Comparison of ENCODE assay signal across 33 cellular contexts in genomic region chr2:29100564-29100963, GRCh38. TPM values are rescaled to one million over a fixed set of nuclear protein-coding genes. Genes with fewer than 3 reads are reported as not detected.
"Had no signal": no experiment of that assay in that cellular context is flagged by ENCODE, and none has a peak within 500 bp of the region (broad histone marks: within the 10 kb centered on the region; RNA-seq: fewer than 3 reads in every experiment).

No MANE protein-coding gene starts in this region.

- H3K36me3 Mint-ChIP-seq: natural killer cell; neural progenitor cell; stimulated activated memory B cell treated with anti-CD40 and anti-IgM and Interleukin-4, amounts not matched to agents 10 μg/mL and 1 μg/mL and 100 μg/mL, for 72 hours; type B pancreatic cell had no signal

- H3K79me2 ChIP-seq: parathyroid adenoma had no signal

- H3K4me3 ChIP-seq: neural progenitor cell, ovary, psoas muscle, skin epidermis, smooth muscle cell, spleen, suprapubic skin, testis, tibial artery, transverse colon, upper lobe of right lung, vagina had no signal

- H3K27ac ChIP-seq: neural progenitor cell, ovary, parathyroid adenoma, psoas muscle, skin epidermis, spleen, suprapubic skin, testis, tibial artery, transverse colon, upper lobe of right lung, vagina had no signal

- H3K36me3 ChIP-seq: neural progenitor cell, ovary, spleen, suprapubic skin, tibial artery, transverse colon, upper lobe of right lung, vagina had no signal

- ATAC-seq: natural killer cell; psoas muscle; right cardiac atrium; sciatic nerve; stimulated activated memory B cell treated with anti-CD40 and anti-IgM and Interleukin-4, amounts not matched to agents 10 μg/mL and 1 μg/mL and 100 μg/mL, for 72 hours; stimulated activated naive CD8-positive, alpha-beta T cell treated with anti-CD3 and anti-CD28 coated beads, Interleukin-15, amount 100 ng/mL, for 72 hours; stimulated activated naive CD8-positive, alpha-beta T cell treated with anti-CD3 and anti-CD28 coated beads, Interleukin-15, Interleukin-2, amounts not matched to agents 100 U/mL and 50 U/mL, for 24 hours; upper lobe of right lung had no signal

- H3K4me1 Mint-ChIP-seq: nephron; stimulated activated memory B cell treated with anti-CD40 and anti-IgM and Interleukin-4, amounts not matched to agents 10 μg/mL and 1 μg/mL and 100 μg/mL, for 72 hours; stimulated activated naive CD8-positive, alpha-beta T cell treated with anti-CD3 and anti-CD28 coated beads, Interleukin-15, amount 100 ng/mL, for 72 hours had no signal

- H3K4me3 Mint-ChIP-seq: natural killer cell; nephron; neural progenitor cell; stimulated activated memory B cell treated with anti-CD40 and anti-IgM and Interleukin-4, amounts not matched to agents 10 μg/mL and 1 μg/mL and 100 μg/mL, for 72 hours; stimulated activated naive CD8-positive, alpha-beta T cell treated with anti-CD3 and anti-CD28 coated beads, Interleukin-15, amount 100 ng/mL, for 72 hours; type B pancreatic cell had no signal

- H3K27me3 Mint-ChIP-seq: progenitor cell of endocrine pancreas; stimulated activated memory B cell treated with anti-CD40 and anti-IgM and Interleukin-4, amounts not matched to agents 10 μg/mL and 1 μg/mL and 100 μg/mL, for 72 hours; stimulated activated naive CD8-positive, alpha-beta T cell treated with anti-CD3 and anti-CD28 coated beads, Interleukin-15, amount 100 ng/mL, for 72 hours; type B pancreatic cell had no signal

- H2AFZ ChIP-seq: neural progenitor cell, parathyroid adenoma had no signal

- DNase-seq: natural killer cell; occipital lobe; ovary; psoas muscle; right cardiac atrium; spleen; stimulated activated CD4-positive, alpha-beta T cell treated with anti-CD3 and anti-CD28 coated beads, Interleukin-12 subunit alpha, Interleukin-12 subunit beta, amount 100 ng/mL, for 4 hours; stimulated activated CD4-positive, alpha-beta T cell treated with anti-CD3 and anti-CD28 coated beads, Interleukin-1b, Interleukin-23, amount 100 ng/mL, for 48 hours; stimulated activated CD4-positive, alpha-beta T cell treated with anti-CD3 and anti-CD28 coated beads, Interleukin-4, amount 100 ng/mL, for 1 hour; stimulated activated CD4-positive, alpha-beta T cell treated with anti-CD3 and anti-CD28 coated beads, Interleukin-4, amount 100 ng/mL, for 4 hours; stimulated activated CD8-positive, alpha-beta memory T cell treated with anti-CD3 and anti-CD28 coated beads, Interleukin-4, amount 100 ng/mL, for 48 hours; stimulated activated naive CD4-positive, alpha-beta T cell; stimulated activated naive CD8-positive, alpha-beta T cell treated with anti-CD3 and anti-CD28 coated beads, Interleukin-15, amount 100 ng/mL, for 72 hours; stimulated activated naive CD8-positive, alpha-beta T cell treated with anti-CD3 and anti-CD28 coated beads, Interleukin-15, Interleukin-2, amounts not matched to agents 100 U/mL and 50 U/mL, for 24 hours; substantia nigra; testis; tibial artery; transverse colon; upper lobe of right lung had no signal

- H3K27me3 ChIP-seq: neural progenitor cell, ovary, spleen, suprapubic skin, testis, tibial artery, transverse colon, upper lobe of right lung, vagina had no signal

- H3K4me1 ChIP-seq: neural progenitor cell, parathyroid adenoma, psoas muscle, spleen, suprapubic skin, testis, tibial artery, transverse colon, upper lobe of right lung, vagina had no signal

- H3K9me3 ChIP-seq: ovary, psoas muscle, spleen, suprapubic skin, testis, tibial artery, transverse colon, upper lobe of right lung, vagina had no signal

- H3K4me2 ChIP-seq: neural progenitor cell, smooth muscle cell had no signal

- H3K9me3 Mint-ChIP-seq: natural killer cell; stimulated activated memory B cell treated with anti-CD40 and anti-IgM and Interleukin-4, amounts not matched to agents 10 μg/mL and 1 μg/mL and 100 μg/mL, for 72 hours; stimulated activated naive CD8-positive, alpha-beta T cell treated with anti-CD3 and anti-CD28 coated beads, Interleukin-15, amount 100 ng/mL, for 72 hours; type B pancreatic cell had no signal

- H3K9ac ChIP-seq: neural progenitor cell, parathyroid adenoma had no signal

- H3K27ac Mint-ChIP-seq: natural killer cell; nephron; neural progenitor cell; progenitor cell of endocrine pancreas; stimulated activated memory B cell treated with anti-CD40 and anti-IgM and Interleukin-4, amounts not matched to agents 10 μg/mL and 1 μg/mL and 100 μg/mL, for 72 hours; stimulated activated naive CD8-positive, alpha-beta T cell treated with anti-CD3 and anti-CD28 coated beads, Interleukin-15, amount 100 ng/mL, for 72 hours; type B pancreatic cell had no signal

RNA-seq across cellular contexts. Expression of gene PCARE, which starts 26.2 kb away (rescaled TPM):
- total RNA-seq: natural killer cell, osteoblast, progenitor cell of endocrine pancreas, renal cortical epithelial cell, smooth muscle cell, spleen, vagina had no signal
- polyA plus RNA-seq: neural cell, smooth muscle cell, spleen had no signal
